In the genomic region with DNA sequence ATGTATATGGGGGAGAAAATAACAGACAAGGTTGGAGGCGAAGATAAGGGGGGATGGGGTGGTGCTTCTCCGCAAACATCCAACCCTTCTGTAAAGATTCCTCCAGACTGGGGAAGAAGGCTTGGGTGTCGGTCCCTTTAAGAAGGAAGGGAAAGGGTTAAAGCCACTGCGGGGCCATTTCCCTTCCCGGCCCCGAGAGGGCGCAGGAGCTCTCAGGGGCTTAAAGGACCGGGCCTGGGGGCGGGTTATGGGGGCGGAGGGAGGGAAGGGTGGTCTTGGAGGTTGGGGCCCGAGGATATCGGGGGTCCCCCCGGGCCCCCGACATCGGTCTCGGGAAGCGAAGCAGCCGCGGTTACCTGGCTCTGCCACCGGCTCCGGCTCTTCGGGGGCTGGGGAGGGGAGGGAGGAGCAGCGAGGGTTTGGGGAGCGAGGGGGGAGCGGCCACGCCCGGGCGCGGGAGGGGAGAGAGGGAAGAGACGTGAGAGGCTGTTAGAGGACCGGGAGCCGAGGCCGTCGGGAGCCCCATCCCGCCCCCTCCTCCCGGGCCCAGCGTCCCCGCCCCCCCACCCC, we compare ENCODE assay signal across 8 cellular contexts. TPM values are rescaled to one million over a fixed set of nuclear protein-coding genes. Genes with fewer than 3 reads are reported as not detected.
DNase-seq lines count a peak whose midpoint lies in the region; ATAC-seq and TF ChIP-seq lines count a peak whose summit lies in the region.

No MANE protein-coding gene starts in this region.

- H3K36me3 ChIP-seq in Panc1 (ENCODE audit: control insufficient read depth, insufficient read depth, low read length) (no peaks in the 10 kb centered on the region), vagina (no peaks in the 10 kb centered on the region)

- H3K9me3 ChIP-seq in Panc1 (ENCODE audit: control insufficient read depth, insufficient read depth, low read depth, low read length) (no peaks in the 10 kb centered on the region), vagina (no peaks in the 10 kb centered on the region)

- H3K4me1 ChIP-seq in Panc1 (ENCODE audit: control insufficient read depth, insufficient read depth, low read length) (peaks cover 17% of the 10 kb centered on the region; the same call in 1 of the 2 replicates), vagina (peaks cover 9% of the 10 kb centered on the region)

- H3K27me3 ChIP-seq in Panc1 (ENCODE audit: control insufficient read depth, insufficient read depth, low read length) (no peaks in the 10 kb centered on the region), vagina (peaks cover 4% of the 10 kb centered on the region)

- BruUV-seq in Panc1 (replicated peaks; lab: Mats Ljungman, UMichigan), result no TSS peak

- H3K4me3 ChIP-seq in Panc1 (ENCODE audit: low read depth in 2 of 2, low read length in 2 of 2), result peak overlapping the region; percentile 47 to 77
- peak overlapping the region; percentile 13 for H3K4me3 ChIP-seq in fibroblast of the aortic adventitia (ENCODE audit: low read depth, low read length)
- H3K4me3 ChIP-seq in vagina, result peak overlapping the region; percentile 6 to 22

- in situ Hi-C loops in Panc1 (cut with HindIII; ENCODE audit: low pct_unique_long_range_greater_than_20kb, low sequenced_read_pairs), result no loop called here

- POLR2A ChIA-PET in Panc1 (lab: Charles Lee), result no interaction called here

- H3K27ac ChIP-seq in Panc1 (ENCODE audit: low read length), result no peak overlapping the region
- H3K27ac ChIP-seq in vagina, result no peak overlapping the region

- TF ChIP-seq POLR2A in vagina (IDR thresholded peaks at IDR 0.05), result no peak

- CTCF ChIA-PET in Panc1 (lab: Charles Lee), result interaction anchor here (0.6 to 1.3 kb wide), 9 partner anchors 10 to 486 kb away, joined by 3 to 8 read pairs (median 5); a partner anchor contains a TSS

- intact Hi-C loops in Panc1 (cut with micrococcal nuclease; ENCODE audit: unreplicated experiment), result loop anchor here (10.0 kb wide), 1 partner anchor 279 kb away; no protein-coding TSS in a partner anchor
- intact Hi-C loops in vagina (cut with DNase I), result loop anchor here (10.0 kb wide), 2 partner anchors 269 to 359 kb away; no protein-coding TSS in a partner anchor

- DNase-seq in DMS79 (lab: John Stamatoyannopoulos, UW) (peak; percentile 22), HUDEP-2 (lab: John Stamatoyannopoulos, UW; ENCODE audit: unreplicated experiment in 76 of 76) (peak in 42 of 76 experiments; percentile 8 to 60 (median 32)), Panc1 (ENCODE audit: low read depth, low spot score) (no peak), fibroblast of the aortic adventitia (ENCODE audit: low read depth) (no peak), vagina (ENCODE audit: extremely low spot score in 2 of 2) (no peak), NCI-H187 treated with DMSO at 0.1 percent for 48 hours (lab: John Stamatoyannopoulos, UW) (no peak)

- peak; percentile 99 for TF ChIP-seq CTCF in Panc1 (IDR thresholded peaks at IDR 0.05)
- peak; percentile 71 for TF ChIP-seq CTCF in fibroblast of the aortic adventitia (IDR thresholded peaks at IDR 0.05; ENCODE audit: insufficient read depth, low read length)
- no peak for TF ChIP-seq CTCF in vagina (IDR thresholded peaks at IDR 0.05)

- peak; percentile 84 for ATAC-seq in Panc1
- no peak for ATAC-seq in HG02870 (IDR thresholded peaks at IDR 0.05; ENCODE audit: unreplicated experiment)
- ATAC-seq in HG02938 (IDR thresholded peaks at IDR 0.05; ENCODE audit: unreplicated experiment), result no peak

RNA-seq across cellular contexts. Expression of a gene that starts 2.8 kb away (rescaled TPM):
- total RNA-seq in Panc1 (2021; ENCODE audit: unreplicated experiment) (116 TPM), fibroblast of the aortic adventitia (ENCODE audit: low replicate concordance) (1.1 and 4.3 TPM in 2 replicates), vagina (9.1 TPM)
- polyA plus RNA-seq in Panc1 (2012; ENCODE audit: insufficient read length), result 249 TPM

RNA-seq across cellular contexts. Expression of a gene that starts 11.4 kb away (rescaled TPM):
- 14.6 TPM for total RNA-seq in Panc1 (2021; ENCODE audit: unreplicated experiment)
- 36.9 TPM for polyA plus RNA-seq in Panc1 (2012; ENCODE audit: insufficient read length)
- not detected in 2 replicates for total RNA-seq in fibroblast of the aortic adventitia (ENCODE audit: low replicate concordance)
- not detected for total RNA-seq in vagina

RNA-seq across cellular contexts. Expression of a gene that starts 20.2 kb away (rescaled TPM):
- 12.4 TPM for total RNA-seq in Panc1 (2021; ENCODE audit: unreplicated experiment)
- 14.6 TPM for polyA plus RNA-seq in Panc1 (2012; ENCODE audit: insufficient read length)
- total RNA-seq in fibroblast of the aortic adventitia (ENCODE audit: low replicate concordance), result 0.33 and 1.5 TPM in 2 replicates
- 5.6 TPM for total RNA-seq in vagina

RNA-seq across cellular contexts. Expression of a gene that starts 28.7 kb away (rescaled TPM):
- 158 TPM for total RNA-seq in Panc1 (2021; ENCODE audit: unreplicated experiment)
- 141 TPM for polyA plus RNA-seq in Panc1 (2012; ENCODE audit: insufficient read length)
- 46.3 and 75.2 TPM in 2 replicates for total RNA-seq in fibroblast of the aortic adventitia (ENCODE audit: low replicate concordance)
- total RNA-seq in vagina, result 108 TPM

RNA-seq across cellular contexts. Expression of a gene that starts 33.9 kb away (rescaled TPM):
- 3.2 TPM for total RNA-seq in Panc1 (2021; ENCODE audit: unreplicated experiment)
- 9.3 TPM for polyA plus RNA-seq in Panc1 (2012; ENCODE audit: insufficient read length)
- 0.45 TPM in 1 of 2 replicates, not detected in the other for total RNA-seq in fibroblast of the aortic adventitia (ENCODE audit: low replicate concordance)
- total RNA-seq in vagina, result not detected

Comparison
In these comparisons a context has a peak if more than half of its experiments do, and no peak if none do; other contexts are left out.
1. DNase-seq: peak in DMS79 (single experiment) and HUDEP-2 (42 of 76); none in Panc1 (single experiment), fibroblast of the aortic adventitia (single experiment), vagina (0 of 2) and NCI-H187 treated with DMSO at 0.1 percent for 48 hours (single experiment).
2. CTCF ChIP-seq: peak in Panc1 (single experiment) and fibroblast of the aortic adventitia (single experiment); none in vagina (0 of 3).
3. RNA of a gene that starts 2.8 kb away (total RNA-seq): 116 TPM in Panc1 (single experiment); 9.1 TPM in vagina (single experiment) and 1.1 to 4.3 TPM in fibroblast of the aortic adventitia; every median in the first group is over 10 times any median in the second.
4. Peak in every context shown above with its lines, with median percentiles within 50 percentile points of each other: H3K4me3 ChIP-seq.